8 cellular contexts compared by ENCODE assay signal in genomic region chr11:118791015-118791960, GRCh38. TPM values are rescaled to one million over a fixed set of nuclear protein-coding genes. Genes with fewer than 3 reads are reported as not detected.
DNase-seq lines count a peak whose midpoint lies in the region; ATAC-seq, FAIRE-seq and TF ChIP-seq lines count a peak whose summit lies in the region.

TSS of gene DDX6 (minus strand) at chr11:118791164. CDS start at chr11:118786251, 4,913 bp downstream.

- peak; percentile 42 for ATAC-seq in HG03045 (IDR thresholded peaks at IDR 0.05; ENCODE audit: unreplicated experiment)

- TF ChIP-seq CTCF in WI38 (IDR thresholded peaks at IDR 0.05; ENCODE audit: low read depth, low read length) (peak; percentile 27), breast epithelium (IDR thresholded peaks at IDR 0.05) (peak; percentile 28 to 46 (median 31))

- H3K27me3 ChIP-seq in breast epithelium = no peaks in the 10 kb centered on the region

- intact Hi-C loops in breast epithelium (cut with DNase I; ENCODE audit: low total_unique reads) = no loop called here

- no peaks in the 10 kb centered on the region for H3K9me3 ChIP-seq in breast epithelium

- TF ChIP-seq POLR2A in GM12892 (IDR thresholded peaks at IDR 0.05; ENCODE audit: low read depth, low read length) (peak; percentile 69), breast epithelium (IDR thresholded peaks at IDR 0.05) (peak; percentile 97)

- peak; percentile 96 for FAIRE-seq in GM12892 (lab: Jason Lieb, UNC)

- H3K27ac ChIP-seq in breast epithelium (peak within 1 kb of the TSS; percentile 100), skin epidermis (peak within 1 kb of the TSS; percentile 95 to 100 (median 99))

- DNase-seq in GM12892 (ENCODE audit: insufficient read length) (peak; percentile 76), NCI-H2171 treated with DMSO at 0.1 percent for 48 hours (lab: John Stamatoyannopoulos, UW) (peak; percentile 67), breast epithelium (ENCODE audit: low spot score in 2 of 2) (peak; percentile 91 to 96), iPS-NIHi11 (ENCODE audit: low spot score) (peak; percentile 88), OCI-M2 (lab: John Stamatoyannopoulos, UW; ENCODE audit: unreplicated experiment) (no peak)

- no peaks in the 10 kb centered on the region for H3K36me3 ChIP-seq in breast epithelium

- peaks cover 2 to 5% of the 10 kb centered on the region in 2 donors for H3K4me1 ChIP-seq in breast epithelium

- H3K4me3 ChIP-seq in WI38 (ENCODE audit: low read depth, low read length) (peak within 1 kb of the TSS; percentile 85), breast epithelium (peak within 1 kb of the TSS; percentile 86 to 97 (median 87)), skin epidermis (peak within 1 kb of the TSS; percentile 56 to 98 (median 77))

RNA-seq across cellular contexts. Expression of gene DDX6, which starts in this region (rescaled TPM):
- polyA plus RNA-seq in GM12892 (2012; ENCODE audit: missing spikeins) = 51.2 TPM
- total RNA-seq in breast epithelium = 100 to 1,000 TPM in 2 of 3 donors, 10 to 100 TPM in 1; 82.6 to 136 (median 125) TPM
